ENCODE assay signal across 17 cellular contexts in the genomic region with DNA sequence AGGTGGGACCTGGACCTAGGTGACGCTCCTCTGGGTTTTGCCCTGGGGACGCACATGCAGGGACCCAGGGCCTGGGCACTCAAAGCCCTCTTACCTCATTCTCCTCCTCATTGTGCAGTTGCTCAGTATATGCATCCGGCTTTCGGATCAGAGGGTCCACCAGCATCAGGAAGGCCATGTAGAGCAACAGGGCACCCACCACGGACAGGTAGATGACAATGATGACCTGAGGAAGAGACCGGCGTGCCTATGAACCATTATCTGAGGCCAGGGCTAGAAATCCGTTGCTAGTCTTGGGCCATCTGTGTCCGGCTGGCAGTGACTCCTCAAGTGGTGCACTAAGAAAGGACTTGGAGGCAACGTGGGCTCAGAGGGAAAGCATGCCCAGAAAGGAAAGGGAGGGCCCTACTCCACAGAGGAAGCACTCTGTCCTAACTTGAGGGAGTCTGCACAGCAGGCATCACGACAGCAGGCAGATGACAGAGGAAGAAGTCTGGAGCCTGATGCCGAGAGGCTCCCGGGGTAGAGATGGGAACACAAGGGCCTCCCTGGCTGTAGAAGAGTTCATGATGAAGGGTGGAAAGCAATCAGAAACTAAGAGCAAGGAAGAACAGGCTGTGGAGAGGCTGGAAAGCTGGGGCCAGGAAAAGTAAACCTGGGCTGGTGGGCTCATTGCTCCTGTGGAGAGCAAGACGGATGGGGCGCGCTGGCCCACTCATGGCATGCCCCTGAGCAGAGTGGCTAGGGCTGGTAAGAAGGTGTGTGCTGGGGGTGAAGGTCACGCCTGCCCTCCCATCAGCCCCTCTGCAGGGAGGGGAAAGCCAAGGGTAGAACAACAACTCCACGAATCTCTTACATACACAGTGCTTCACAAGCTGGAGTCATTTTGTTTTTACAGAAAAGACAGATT. TPM values are rescaled to one million over a fixed set of nuclear protein-coding genes. Genes with fewer than 3 reads are reported as not detected.
"Had no signal": no experiment of that assay in that cellular context is flagged by ENCODE, and none has a peak within 500 bp of the region (broad histone marks: within the 10 kb centered on the region; RNA-seq: fewer than 3 reads in every experiment).

No MANE protein-coding gene starts in this region.

- H3K4me3 Mint-ChIP-seq: activated naive CD8-positive, alpha-beta T cell treated with anti-CD3 and anti-CD28 coated beads, Interleukin-2, amount 10 ng/mL, durations not matched to agents 7 days and 5 days; natural killer cell; stimulated activated naive CD8-positive, alpha-beta T cell treated with anti-CD3 and anti-CD28 coated beads, Interleukin-15, Interleukin-2, amounts not matched to agents 100 ng/mL and 50 ng/mL, for 24 hours; T-helper 1 cell treated with Interleukin-12 subunit alpha and Interleukin-12 subunit beta and Interleukin-4 antibody, amounts not matched to agents 30 μg/mL and 1 μg/mL, for 36 hours had no signal

- ATAC-seq: body of pancreas, gastrocnemius medialis, heart left ventricle, natural killer cell had no signal

- DNase-seq: activated CD4-positive, alpha-beta T cell treated with anti-CD3 and anti-CD28 coated beads, Interleukin-2, amount 50 U/mL, for 1 hour; activated CD4-positive, CD25-positive, alpha-beta regulatory T cell treated with anti-CD3 and anti-CD28 coated beads, Interleukin-2, amount 50 U/mL, for 72 hours; activated CD8-positive, alpha-beta memory T cell treated with anti-CD3 and anti-CD28 coated beads for 24 hours; activated CD8-positive, alpha-beta memory T cell treated with anti-CD3 and anti-CD28 coated beads, Interleukin-2, amount 50 U/mL, for 48 hours; activated naive CD8-positive, alpha-beta T cell treated with anti-CD3 and anti-CD28 coated beads, Interleukin-2, amount 10 ng/mL, durations not matched to agents 7 days and 5 days; body of pancreas; gastrocnemius medialis; heart left ventricle; natural killer cell; stimulated activated CD4-positive, alpha-beta T cell treated with anti-CD3 and anti-CD28 coated beads, Interleukin-15, amount 100 ng/mL, for 24 hours; stimulated activated CD4-positive, alpha-beta T cell treated with anti-CD3 and anti-CD28 coated beads, Interleukin-2, amount 100 ng/mL, for 48 hours; transverse colon had no signal

- H3K27me3 Mint-ChIP-seq: activated naive CD8-positive, alpha-beta T cell treated with anti-CD3 and anti-CD28 coated beads, Interleukin-2, amount 10 ng/mL, durations not matched to agents 7 days and 5 days; stimulated activated naive CD8-positive, alpha-beta T cell treated with anti-CD3 and anti-CD28 coated beads, Interleukin-15, Interleukin-2, amounts not matched to agents 100 ng/mL and 50 ng/mL, for 24 hours had no signal

- H3K4me1 Mint-ChIP-seq: activated naive CD8-positive, alpha-beta T cell treated with anti-CD3 and anti-CD28 coated beads, Interleukin-2, amount 10 ng/mL, durations not matched to agents 7 days and 5 days; natural killer cell had no signal

- H3K9me3 Mint-ChIP-seq: activated naive CD8-positive, alpha-beta T cell treated with anti-CD3 and anti-CD28 coated beads, Interleukin-2, amount 10 ng/mL, durations not matched to agents 7 days and 5 days; natural killer cell; stimulated activated naive CD8-positive, alpha-beta T cell treated with anti-CD3 and anti-CD28 coated beads, Interleukin-15, Interleukin-2, amounts not matched to agents 100 ng/mL and 50 ng/mL, for 24 hours; T-helper 1 cell treated with Interleukin-12 subunit alpha and Interleukin-12 subunit beta and Interleukin-4 antibody, amounts not matched to agents 30 μg/mL and 1 μg/mL, for 36 hours had no signal

- H3K27ac Mint-ChIP-seq: activated naive CD8-positive, alpha-beta T cell treated with anti-CD3 and anti-CD28 coated beads, Interleukin-2, amount 10 ng/mL, durations not matched to agents 7 days and 5 days; natural killer cell; stimulated activated naive CD8-positive, alpha-beta T cell treated with anti-CD3 and anti-CD28 coated beads, Interleukin-15, Interleukin-2, amounts not matched to agents 100 ng/mL and 50 ng/mL, for 24 hours; T-helper 1 cell treated with Interleukin-12 subunit alpha and Interleukin-12 subunit beta and Interleukin-4 antibody, amounts not matched to agents 30 μg/mL and 1 μg/mL, for 36 hours had no signal

RNA-seq across cellular contexts. Expression of a gene that starts 17.0 kb away (rescaled TPM):
- total RNA-seq: activated naive CD8-positive, alpha-beta T cell treated with anti-CD3 and anti-CD28 coated beads, Interleukin-2, amount 10 ng/mL, durations not matched to agents 7 days and 5 days; gastrocnemius medialis; heart left ventricle; lower leg skin; natural killer cell; right atrium auricular region; transverse colon; vagina had no signal

RNA-seq across cellular contexts. Expression of a gene that starts 31.8 kb away (rescaled TPM):
- total RNA-seq: activated naive CD8-positive, alpha-beta T cell treated with anti-CD3 and anti-CD28 coated beads, Interleukin-2, amount 10 ng/mL, durations not matched to agents 7 days and 5 days; heart left ventricle; natural killer cell; right atrium auricular region; transverse colon; vagina had no signal

RNA-seq across cellular contexts. Expression of a gene that starts 46.6 kb away (rescaled TPM):
- total RNA-seq: activated naive CD8-positive, alpha-beta T cell treated with anti-CD3 and anti-CD28 coated beads, Interleukin-2, amount 10 ng/mL, durations not matched to agents 7 days and 5 days; natural killer cell; right atrium auricular region; vagina had no signal
